In genomic region chr18:1917546-1917945, GRCh38 we compare ENCODE assay signal across 8 cellular contexts.
"Had no signal": no experiment of that assay in that cellular context is flagged by ENCODE, and none has a peak within 500 bp of the region (broad histone marks: within the 10 kb centered on the region; RNA-seq: fewer than 3 reads in every experiment).

No MANE protein-coding gene starts in this region.

- ATAC-seq: HCT116, HepG2 had no signal

- H3K4me1 Mint-ChIP-seq: IgD-negative memory B cell had no signal

- H3K4me3 Mint-ChIP-seq: HFFc6, IgD-negative memory B cell had no signal

- H3K27ac Mint-ChIP-seq: HFFc6, IgD-negative memory B cell had no signal

- H3K27ac ChIP-seq: HL-60 had no signal

- H3K36me3 ChIP-seq: HAP-1 had no signal

- H3K4me3 ChIP-seq: HAP-1 had no signal

- H3K27me3 Mint-ChIP-seq: IgD-negative memory B cell had no signal

- DNase-seq: GOT3, H7, HFFc6 had no signal

- H3K36me3 Mint-ChIP-seq: IgD-negative memory B cell had no signal
